In genomic region chr11:128685383-128686044, GRCh38 we compare ENCODE assay signal across 11 cellular contexts. TPM values are rescaled to one million over a fixed set of nuclear protein-coding genes. Genes with fewer than 3 reads are reported as not detected.
DNase-seq lines count a peak whose midpoint lies in the region; ATAC-seq, FAIRE-seq and TF ChIP-seq lines count a peak whose summit lies in the region.
"Had no signal": no experiment of that assay in that cellular context is flagged by ENCODE, and none has a peak within 500 bp of the region (broad histone marks: within the 10 kb centered on the region; RNA-seq: fewer than 3 reads in every experiment).

No MANE protein-coding gene starts in this region.

- H3K27ac ChIP-seq in kidney (ENCODE audit: low read depth in 2 of 2, low read length in 2 of 2) (no peak overlapping the region), subcutaneous abdominal adipose tissue (ENCODE audit: low read depth, low read length) (no peak overlapping the region)
- H3K27ac ChIP-seq: psoas muscle had no signal

- no peak for ATAC-seq in activated naive CD8-positive, alpha-beta T cell treated with anti-CD3 and anti-CD28 coated beads, Interleukin-2, amount 50 U/mL, for 24 hours
- no peak for ATAC-seq in HG03565 (IDR thresholded peaks at IDR 0.05; ENCODE audit: unreplicated experiment)
- no peak for ATAC-seq in GM21737 (IDR thresholded peaks at IDR 0.05; ENCODE audit: unreplicated experiment)

- no peak for FAIRE-seq in kidney (lab: Jason Lieb, UNC)

- H3K4me1 Mint-ChIP-seq in activated naive CD4-positive, alpha-beta T cell treated with anti-CD3 and anti-CD28 coated beads for 36 hours (ENCODE audit: low read depth): peaks cover 41% of the 10 kb centered on the region
- H3K4me1 Mint-ChIP-seq in activated naive CD8-positive, alpha-beta T cell treated with anti-CD3 and anti-CD28 coated beads, Interleukin-2, amount 50 U/mL, for 24 hours: peaks cover 42% of the 10 kb centered on the region

- no peak overlapping the region for H3K4me3 ChIP-seq in kidney (ENCODE audit: low read length in 2 of 2)
- peak overlapping the region in 4 of 5 donors; percentile 31 to 52 (median 40) for H3K4me3 ChIP-seq in subcutaneous abdominal adipose tissue (ENCODE audit: low read depth in 1 of 5, low read length in 5 of 5)

- H3K36me3 ChIP-seq in kidney (ENCODE audit: control insufficient read depth in 1 of 2, insufficient read depth in 2 of 2, low read length in 2 of 2) (no peaks in the 10 kb centered on the region), subcutaneous abdominal adipose tissue (ENCODE audit: control insufficient read depth in 5 of 5, insufficient read depth in 5 of 5, low read length in 5 of 5) (no peaks in the 10 kb centered on the region)

- no peak for DNase-seq in activated naive CD4-positive, alpha-beta T cell treated with anti-CD3 and anti-CD28 coated beads for 36 hours
- DNase-seq in activated naive CD4-positive, alpha-beta T cell treated with Interleukin-2 at 50 U/mL for 16 hours: no peak
- no peak for DNase-seq in activated naive CD8-positive, alpha-beta T cell treated with anti-CD3 and anti-CD28 coated beads, Interleukin-2, amount 50 U/mL, for 24 hours
- DNase-seq in kidney: peak; percentile 43
- no peak for DNase-seq in head of caudate nucleus
- DNase-seq: effector CD8-positive, alpha-beta T cell; NCI-H510A treated with DMSO at 0.1 percent for 48 hours; psoas muscle had no signal

- TF ChIP-seq CTCF in kidney (IDR thresholded peaks at IDR 0.05; ENCODE audit: borderline replicate concordance, extremely low read depth, insufficient read depth): no peak

- H3K4me3 Mint-ChIP-seq in activated naive CD4-positive, alpha-beta T cell treated with anti-CD3 and anti-CD28 coated beads for 36 hours: peak overlapping the region; percentile 78
- H3K4me3 Mint-ChIP-seq in activated naive CD8-positive, alpha-beta T cell treated with anti-CD3 and anti-CD28 coated beads, Interleukin-2, amount 50 U/mL, for 24 hours: peak overlapping the region; percentile 78

- no peak overlapping the region for H3K9ac ChIP-seq in kidney (ENCODE audit: low read length in 2 of 2)
- no peak overlapping the region for H3K9ac ChIP-seq in subcutaneous abdominal adipose tissue (ENCODE audit: low read length in 5 of 5)

- H3K27me3 ChIP-seq in subcutaneous abdominal adipose tissue (ENCODE audit: control insufficient read depth in 5 of 5, insufficient read depth in 4 of 5, low read length in 5 of 5): peaks cover 13 to 39% (median 35%) of the 10 kb centered on the region in 5 donors

- CTCF ChIA-PET in activated naive CD4-positive, alpha-beta T cell treated with anti-CD3 and anti-CD28 coated beads for 36 hours (lab: Charles Lee): interaction anchor here (0.9 to 1.9 kb wide), 4 partner anchors 53 to 145 kb away, joined by 3 to 5 read pairs (median 4); no protein-coding TSS in a partner anchor

- no peaks in the 10 kb centered on the region for H3K36me3 Mint-ChIP-seq in activated naive CD4-positive, alpha-beta T cell treated with anti-CD3 and anti-CD28 coated beads for 36 hours (ENCODE audit: low read depth)
- no peaks in the 10 kb centered on the region for H3K36me3 Mint-ChIP-seq in activated naive CD8-positive, alpha-beta T cell treated with anti-CD3 and anti-CD28 coated beads, Interleukin-2, amount 50 U/mL, for 24 hours (ENCODE audit: low read depth)

- intact Hi-C loops in activated naive CD4-positive, alpha-beta T cell treated with anti-CD3 and anti-CD28 coated beads for 36 hours (cut with micrococcal nuclease): no loop called here
- intact Hi-C loops in kidney (cut with DNase I): no loop called here
- intact Hi-C loops in head of caudate nucleus (cut with DNase I): no loop called here

- H3K9me3 ChIP-seq in kidney (ENCODE audit: control insufficient read depth in 1 of 2, low read length in 2 of 2): no peaks in the 10 kb centered on the region
- no peaks in the 10 kb centered on the region for H3K9me3 ChIP-seq in subcutaneous abdominal adipose tissue (ENCODE audit: control insufficient read depth in 5 of 5, low read length in 5 of 5)
- H3K9me3 ChIP-seq: psoas muscle had no signal

- H3K4me1 ChIP-seq in kidney (ENCODE audit: control insufficient read depth in 1 of 2, insufficient read depth in 1 of 2, low read depth in 1 of 2, low read length in 2 of 2): peaks cover 3 to 9% of the 10 kb centered on the region in 2 donors
- H3K4me1 ChIP-seq in subcutaneous abdominal adipose tissue (ENCODE audit: control insufficient read depth in 5 of 5, insufficient read depth in 5 of 5, low read length in 5 of 5): peaks cover 6 to 37% (median 34%) of the 10 kb centered on the region in 5 donors

- peaks cover 26% of the 10 kb centered on the region for H3K27me3 Mint-ChIP-seq in activated naive CD4-positive, alpha-beta T cell treated with anti-CD3 and anti-CD28 coated beads for 36 hours (ENCODE audit: low read depth)
- peaks cover 53% of the 10 kb centered on the region for H3K27me3 Mint-ChIP-seq in activated naive CD8-positive, alpha-beta T cell treated with anti-CD3 and anti-CD28 coated beads, Interleukin-2, amount 50 U/mL, for 24 hours

- no peaks in the 10 kb centered on the region for H3K9me3 Mint-ChIP-seq in activated naive CD4-positive, alpha-beta T cell treated with anti-CD3 and anti-CD28 coated beads for 36 hours
- H3K9me3 Mint-ChIP-seq in activated naive CD8-positive, alpha-beta T cell treated with anti-CD3 and anti-CD28 coated beads, Interleukin-2, amount 50 U/mL, for 24 hours: no peaks in the 10 kb centered on the region

- H3K27ac Mint-ChIP-seq in activated naive CD4-positive, alpha-beta T cell treated with anti-CD3 and anti-CD28 coated beads for 36 hours: no peak overlapping the region
- H3K27ac Mint-ChIP-seq in activated naive CD8-positive, alpha-beta T cell treated with anti-CD3 and anti-CD28 coated beads, Interleukin-2, amount 50 U/mL, for 24 hours: no peak overlapping the region

RNA-seq across cellular contexts. Expression of gene FLI1, which starts 8.4 kb away (rescaled TPM):
- total RNA-seq in activated naive CD4-positive, alpha-beta T cell treated with anti-CD3 and anti-CD28 coated beads for 36 hours: 10 to 100 TPM; 64.0 to 65.0 TPM
- total RNA-seq in kidney: 28.2 TPM
- 5.7 TPM for polyA plus RNA-seq in kidney (ENCODE audit: insufficient read depth, low read depth, low replicate concordance)

Comparison
In these comparisons a context has a peak if more than half of its experiments do, and no peak if none do; other contexts are left out.
1. H3K4me3 ChIP-seq: peak in subcutaneous abdominal adipose tissue (4 of 5); none in kidney (0 of 2).